In the genomic region with DNA sequence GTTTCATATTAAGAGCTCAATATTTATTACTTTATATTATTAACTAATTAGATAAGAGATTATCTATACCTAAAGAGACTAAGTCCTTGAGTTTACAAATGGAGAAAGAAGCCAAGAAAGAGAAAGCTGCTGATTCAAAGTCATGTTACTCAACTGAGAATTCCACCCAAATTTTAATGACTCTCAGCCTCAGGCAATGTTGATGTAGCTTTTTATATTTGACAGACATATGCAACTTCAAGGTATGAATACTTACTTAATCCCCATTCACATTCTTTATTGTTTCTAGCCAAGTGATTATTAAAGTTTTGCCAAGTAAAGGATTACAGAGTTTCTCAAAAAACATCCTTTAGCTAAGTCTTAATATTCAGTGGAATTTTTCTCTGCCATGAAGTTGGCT, we compare ENCODE assay signal across 23 cellular contexts.
DNase-seq lines count a peak whose midpoint lies in the region; ATAC-seq and TF ChIP-seq lines count a peak whose summit lies in the region.
"Had no signal": no experiment of that assay in that cellular context is flagged by ENCODE, and none has a peak within 500 bp of the region (broad histone marks: within the 10 kb centered on the region; RNA-seq: fewer than 3 reads in every experiment).

No MANE protein-coding gene starts in this region.

- no peak overlapping the region for H3K27ac ChIP-seq in breast epithelium
- H3K27ac ChIP-seq: 22Rv1; A549; BLaER1 treated with 17β-estradiol and CSF1 and Interleukin-3, amounts not matched to agents 10 nM and 100 nM; C4-2B had no signal

- intact Hi-C loops in MCF 10A (cut with micrococcal nuclease): no loop called here
- intact Hi-C loops in breast epithelium (cut with DNase I; ENCODE audit: low total_unique reads): no loop called here
- intact Hi-C loops in CD14-positive monocyte (cut with micrococcal nuclease): no loop called here

- H3K4me3 ChIP-seq in breast epithelium: no peak overlapping the region
- H3K4me3 ChIP-seq: A549; BLaER1 treated with 17β-estradiol and CSF1 and Interleukin-3, amounts not matched to agents 10 nM and 100 nM; GM12878 had no signal

- peaks cover 0 to 4% of the 10 kb centered on the region in 2 donors for H3K9me3 ChIP-seq in breast epithelium
- H3K9me3 ChIP-seq: A549 had no signal

- BruUV-seq in MCF 10A (replicated peaks; lab: Mats Ljungman, UMichigan): no TSS peak

- peaks cover 1% of the 10 kb centered on the region for H3K9me3 Mint-ChIP-seq in MCF 10A (ENCODE audit: unreplicated experiment)
- H3K9me3 Mint-ChIP-seq in CD14-positive monocyte: peaks cover 0 to 12% (median 2%) of the 10 kb centered on the region in 7 donors

- H3K27ac Mint-ChIP-seq in MCF 10A (ENCODE audit: low read depth, unreplicated experiment) (peak overlapping the region; percentile 25), CD14-positive monocyte (no peak overlapping the region)
- H3K27ac Mint-ChIP-seq: B cell; CD4-positive, alpha-beta memory T cell; CD4-positive, CD25-positive, alpha-beta regulatory T cell; CD8-positive, alpha-beta memory T cell had no signal

- no peak for TF ChIP-seq POLR2A in breast epithelium (IDR thresholded peaks at IDR 0.05)

- POLR2A ChIA-PET in MCF 10A (lab: Yijun Ruan, JAX): interaction anchor here (0.7 to 1.1 kb wide), 2 partner anchors 9 to 58 kb away, joined by 3 read pairs; no protein-coding TSS in a partner anchor

- no peaks in the 10 kb centered on the region for H3K4me1 ChIP-seq in breast epithelium
- H3K4me1 ChIP-seq: A549 had no signal

- no peaks in the 10 kb centered on the region for H3K36me3 Mint-ChIP-seq in MCF 10A (ENCODE audit: insufficient read depth, unreplicated experiment)
- no peaks in the 10 kb centered on the region for H3K36me3 Mint-ChIP-seq in CD14-positive monocyte
- H3K36me3 Mint-ChIP-seq: CD4-positive, alpha-beta memory T cell; CD4-positive, CD25-positive, alpha-beta regulatory T cell; CD8-positive, alpha-beta memory T cell had no signal

- H3K27me3 ChIP-seq in breast epithelium: no peaks in the 10 kb centered on the region
- H3K27me3 ChIP-seq: BLaER1 treated with 17β-estradiol and CSF1 and Interleukin-3, amounts not matched to agents 10 nM and 100 nM had no signal

- H3K4me1 Mint-ChIP-seq in MCF 10A (ENCODE audit: insufficient read depth, unreplicated experiment): peaks cover 6% of the 10 kb centered on the region
- H3K4me1 Mint-ChIP-seq in CD14-positive monocyte: no peaks in the 10 kb centered on the region
- H3K4me1 Mint-ChIP-seq: B cell; CD4-positive, alpha-beta memory T cell; CD4-positive, CD25-positive, alpha-beta regulatory T cell; CD8-positive, alpha-beta memory T cell had no signal

- TF ChIP-seq CTCF in MCF 10A (IDR thresholded peaks at IDR 0.05; ENCODE audit: unreplicated experiment) (no peak), breast epithelium (IDR thresholded peaks at IDR 0.05) (no peak), CD14-positive monocyte (IDR thresholded peaks at IDR 0.05) (no peak)

- H3K4me3 Mint-ChIP-seq in MCF 10A (ENCODE audit: unreplicated experiment): no peak overlapping the region
- no peak overlapping the region for H3K4me3 Mint-ChIP-seq in CD14-positive monocyte
- H3K4me3 Mint-ChIP-seq: B cell; CD4-positive, alpha-beta memory T cell; CD8-positive, alpha-beta memory T cell had no signal

- no peak for ATAC-seq in HG03565 (IDR thresholded peaks at IDR 0.05; ENCODE audit: unreplicated experiment)
- ATAC-seq: A549, GM12878 had no signal

- peak; percentile 6 for DNase-seq in MCF 10A (ENCODE audit: unreplicated experiment)
- no peak for DNase-seq in breast epithelium (ENCODE audit: low spot score in 2 of 2)
- DNase-seq in renal cortical epithelial cell (ENCODE audit: low read depth): peak; percentile 9
- no peak for DNase-seq in CD14-positive monocyte (ENCODE audit: low spot score)
- DNase-seq: AML-193; CD4-positive, alpha-beta memory T cell; CD4-positive, CD25-positive, alpha-beta regulatory T cell; CD8-positive, alpha-beta memory T cell; COR-L47; DMS 273 treated with DMSO at 0.1 percent for 48 hours; DMS153; DMS53; DMS79; DND-41; EL; GDM1 had no signal

- no peaks in the 10 kb centered on the region for H3K36me3 ChIP-seq in breast epithelium
- H3K36me3 ChIP-seq: BLaER1 treated with 17β-estradiol and CSF1 and Interleukin-3, amounts not matched to agents 10 nM and 100 nM had no signal

- no peaks in the 10 kb centered on the region for H3K27me3 Mint-ChIP-seq in MCF 10A (ENCODE audit: insufficient read depth, unreplicated experiment)
- H3K27me3 Mint-ChIP-seq in CD14-positive monocyte (ENCODE audit: low read depth in 3 of 3): peaks cover 0 to 1% (median 0%) of the 10 kb centered on the region in 3 donors
- H3K27me3 Mint-ChIP-seq: B cell; CD4-positive, alpha-beta memory T cell; CD8-positive, alpha-beta memory T cell had no signal

- CTCF ChIA-PET in MCF 10A (lab: Yijun Ruan, JAX): no interaction called here

Comparison
In these comparisons a context has a peak if more than half of its experiments do, and no peak if none do; other contexts are left out.
1. DNase-seq: peak in MCF 10A (single experiment) and renal cortical epithelial cell (single experiment); none in breast epithelium (0 of 2) and CD14-positive monocyte (single experiment).